Comparison of ENCODE assay signal across 1 cellular context in the genomic region with DNA sequence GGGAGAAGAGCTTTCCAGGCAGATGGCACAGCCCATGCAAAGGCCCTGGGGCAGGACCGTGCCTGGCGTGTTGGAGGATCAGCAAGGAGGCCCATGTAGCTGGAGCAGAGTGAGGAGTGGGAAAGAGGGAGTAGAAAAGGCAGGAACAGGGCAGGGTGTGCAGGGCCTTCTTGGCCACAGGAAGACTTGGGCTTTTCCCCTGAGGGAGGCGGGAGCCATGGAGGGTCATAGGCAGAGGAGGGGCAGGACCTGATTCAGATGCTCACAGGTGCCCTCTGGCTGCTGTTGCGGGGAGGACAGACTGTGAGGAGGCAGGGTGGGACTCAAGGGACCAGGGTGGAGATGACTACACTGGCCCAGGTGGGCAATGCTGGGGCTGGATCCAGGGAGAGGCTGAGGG.
TF ChIP-seq lines count a peak whose summit lies in the region.

No MANE protein-coding gene starts in this region.

TF ChIP-seq in H1, 55 proteins besides CTCF, POLR2A, EP300 and RAD21 (continued from another document):
- TF ChIP-seq, protein P1, sequence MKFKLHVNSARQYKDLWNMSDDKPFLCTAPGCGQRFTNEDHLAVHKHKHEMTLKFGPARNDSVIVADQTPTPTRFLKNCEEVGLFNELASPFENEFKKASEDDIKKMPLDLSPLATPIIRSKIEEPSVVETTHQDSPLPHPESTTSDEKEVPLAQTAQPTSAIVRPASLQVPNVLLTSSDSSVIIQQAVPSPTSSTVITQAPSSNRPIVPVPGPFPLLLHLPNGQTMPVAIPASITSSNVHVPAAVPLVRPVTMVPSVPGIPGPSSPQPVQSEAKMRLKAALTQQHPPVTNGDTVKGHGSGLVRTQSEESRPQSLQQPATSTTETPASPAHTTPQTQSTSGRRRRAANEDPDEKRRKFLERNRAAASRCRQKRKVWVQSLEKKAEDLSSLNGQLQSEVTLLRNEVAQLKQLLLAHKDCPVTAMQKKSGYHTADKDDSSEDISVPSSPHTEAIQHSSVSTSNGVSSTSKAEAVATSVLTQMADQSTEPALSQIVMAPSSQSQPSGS (IDR thresholded peaks at IDR 0.05; ENCODE audit: low read length) = no peak
- TF ChIP-seq CBX8 (IDR thresholded peaks at IDR 0.05; ENCODE audit: borderline replicate concordance, low read depth, low read length) (no peak), GABPA (IDR thresholded peaks at IDR 0.05; ENCODE audit: borderline replicate concordance, insufficient read depth, low read length) (no peak), RBBP5 (IDR thresholded peaks at IDR 0.05; ENCODE audit: borderline replicate concordance, low read depth, low read length) (no peak)
- TF ChIP-seq, protein P2, sequence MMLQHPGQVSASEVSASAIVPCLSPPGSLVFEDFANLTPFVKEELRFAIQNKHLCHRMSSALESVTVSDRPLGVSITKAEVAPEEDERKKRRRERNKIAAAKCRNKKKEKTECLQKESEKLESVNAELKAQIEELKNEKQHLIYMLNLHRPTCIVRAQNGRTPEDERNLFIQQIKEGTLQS (IDR thresholded peaks at IDR 0.05; ENCODE audit: insufficient read depth, low read depth, low read length) = no peak
- TF ChIP-seq, protein P3, sequence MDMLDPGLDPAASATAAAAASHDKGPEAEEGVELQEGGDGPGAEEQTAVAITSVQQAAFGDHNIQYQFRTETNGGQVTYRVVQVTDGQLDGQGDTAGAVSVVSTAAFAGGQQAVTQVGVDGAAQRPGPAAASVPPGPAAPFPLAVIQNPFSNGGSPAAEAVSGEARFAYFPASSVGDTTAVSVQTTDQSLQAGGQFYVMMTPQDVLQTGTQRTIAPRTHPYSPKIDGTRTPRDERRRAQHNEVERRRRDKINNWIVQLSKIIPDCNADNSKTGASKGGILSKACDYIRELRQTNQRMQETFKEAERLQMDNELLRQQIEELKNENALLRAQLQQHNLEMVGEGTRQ (IDR thresholded peaks at IDR 0.05; ENCODE audit: low read length) = no peak
